In the genomic region with DNA sequence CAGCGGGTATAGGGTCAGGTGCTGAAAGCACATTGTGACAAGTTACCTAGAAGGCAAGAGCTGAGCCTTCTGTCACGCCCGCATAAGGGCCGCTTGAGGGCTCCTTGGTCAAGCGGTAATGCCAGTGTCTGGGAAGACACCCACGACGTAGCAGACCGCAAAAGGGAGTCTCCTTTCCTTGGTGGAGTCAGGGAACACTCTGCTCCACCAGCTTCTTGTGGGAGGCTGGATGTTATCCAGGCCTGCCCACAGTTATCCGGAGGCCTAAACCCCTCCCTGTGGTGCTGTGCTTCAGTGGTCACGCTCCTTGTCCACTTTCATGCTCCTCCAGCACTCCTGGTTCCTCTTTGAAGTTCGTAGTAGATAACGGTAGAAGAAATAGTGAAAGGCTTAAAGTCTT, we compare ENCODE assay signal across 1 cellular context. TPM values are rescaled to one million over a fixed set of nuclear protein-coding genes. Genes with fewer than 3 reads are reported as not detected.
"Had no signal": no experiment of that assay in that cellular context is flagged by ENCODE, and none has a peak within 500 bp of the region (broad histone marks: within the 10 kb centered on the region; RNA-seq: fewer than 3 reads in every experiment).

No MANE protein-coding gene starts in this region.

RNA-seq across cellular contexts. Expression of gene PLAC8, which starts 29.6 kb away (rescaled TPM):
- total RNA-seq: SK-MEL-5 had no signal
